Comparison of ENCODE assay signal across 1 cellular context in genomic region chr1:5752715-5753330, GRCh38.
TF ChIP-seq lines count a peak whose summit lies in the region.

No MANE protein-coding gene starts in this region.

TF ChIP-seq in HepG2, 621 proteins besides CTCF, POLR2A, EP300 and RAD21 (continued from another document):
- TF ChIP-seq HOMEZ (CRISPR knock-in tag; IDR thresholded peaks at IDR 0.05; ENCODE audit: low read depth) (no peak), RFX5 (IDR thresholded peaks at IDR 0.05; ENCODE audit: low read depth, low read length) (no peak), MYNN (CRISPR knock-in tag; IDR thresholded peaks at IDR 0.05; ENCODE audit: low read depth) (no peak), TCF7 (IDR thresholded peaks at IDR 0.05; ENCODE audit: low read depth) (no peak), ZNF547 (CRISPR knock-in tag; IDR thresholded peaks at IDR 0.05) (no peak), HBP1 (CRISPR knock-in tag; IDR thresholded peaks at IDR 0.05; ENCODE audit: low read depth) (no peak), PRDM10 (CRISPR knock-in tag; IDR thresholded peaks at IDR 0.05; ENCODE audit: low read depth) (no peak), SETDB1 (CRISPR knock-in tag; IDR thresholded peaks at IDR 0.05; ENCODE audit: borderline replicate concordance) (no peak), NAIF1 (CRISPR knock-in tag; IDR thresholded peaks at IDR 0.05; ENCODE audit: borderline replicate concordance) (no peak), MYC (CRISPR knock-in tag; IDR thresholded peaks at IDR 0.05; ENCODE audit: borderline replicate concordance) (no peak), NR2C2 (CRISPR knock-in tag; IDR thresholded peaks at IDR 0.05; ENCODE audit: borderline replicate concordance) (no peak), ZBTB14 (CRISPR knock-in tag; IDR thresholded peaks at IDR 0.05) (no peak), PAXIP1 (CRISPR knock-in tag; conservative IDR thresholded peaks at IDR 0.05) (no peak), EEA1 (CRISPR knock-in tag; IDR thresholded peaks at IDR 0.05; ENCODE audit: borderline replicate concordance) (no peak), ZNF678 (CRISPR knock-in tag; IDR thresholded peaks at IDR 0.05) (no peak), ZBTB39 (CRISPR knock-in tag; IDR thresholded peaks at IDR 0.05) (no peak), MEF2D (CRISPR knock-in tag; IDR thresholded peaks at IDR 0.05) (no peak), SKI (IDR thresholded peaks at IDR 0.05; ENCODE audit: partially characterized antibody) (no peak)
TF ChIP-seq in HepG2: peak in this region for 0.
